In genomic region chr14:22849212-22849819, GRCh38 we compare ENCODE assay signal across 8 cellular contexts. TPM values are rescaled to one million over a fixed set of nuclear protein-coding genes. Genes with fewer than 3 reads are reported as not detected.
DNase-seq lines count a peak whose midpoint lies in the region; ATAC-seq and TF ChIP-seq lines count a peak whose summit lies in the region.

No MANE protein-coding gene starts in this region.

- H3K9me3 ChIP-seq in mesodermal cell (ENCODE audit: control insufficient read depth, low read length) (no peaks in the 10 kb centered on the region), tibial artery (no peaks in the 10 kb centered on the region)

- H3K27me3 ChIP-seq in tibial artery: no peaks in the 10 kb centered on the region

- no peak overlapping the region for H3K4me3 ChIP-seq in mesodermal cell (ENCODE audit: extremely low read depth, insufficient read depth, low read length, poor library complexity, severe bottlenecking)
- H3K4me3 ChIP-seq in tibial artery: peak overlapping the region; percentile 1 to 32

- 85 to 87% methylated on average over 11 to 14 of the region's 19 CpGs for WGBS in mesodermal cell (ENCODE audit: insufficient coverage in 2 of 2), 2 experiments

- ATAC-seq in esophagus mucosa: peak; percentile 24
- no peak for ATAC-seq in GM19351 (IDR thresholded peaks at IDR 0.05; ENCODE audit: unreplicated experiment)

- intact Hi-C loops in tibial artery (cut with DNase I; ENCODE audit: low total_unique reads): no loop called here

- DNase-seq in RPMI7951 (ENCODE audit: low read depth) (peak; percentile 54), tibial artery (peak; percentile 90 to 93), AML-193 (lab: John Stamatoyannopoulos, UW) (no peak)
- no peak for DNase-seq in stimulated activated CD8-positive, alpha-beta memory T cell treated with anti-CD3 and anti-CD28 coated beads, Interleukin-4, amount 100 ng/mL, for 48 hours
- DNase-seq in stimulated activated naive CD4-positive, alpha-beta T cell treated with Interleukin-2 at 50 U/mL for 16 hours (lab: John Stamatoyannopoulos, UW): no peak

- H3K36me3 ChIP-seq in mesodermal cell (ENCODE audit: control insufficient read depth, insufficient read depth, low read length): peaks cover 27% of the 10 kb centered on the region
- H3K36me3 ChIP-seq in tibial artery: peaks cover 21 to 29% (median 28%) of the 10 kb centered on the region in 3 donors

- TF ChIP-seq CTCF in tibial artery (IDR thresholded peaks at IDR 0.05): no peak

- H3K27ac ChIP-seq in mesodermal cell (ENCODE audit: low read depth, low read length, severe bottlenecking): peak overlapping the region; percentile 87
- H3K27ac ChIP-seq in tibial artery: peak overlapping the region; percentile 92 to 97

- peaks cover 37% of the 10 kb centered on the region for H3K4me1 ChIP-seq in mesodermal cell (ENCODE audit: control insufficient read depth, insufficient read depth, low read length, poor library complexity, severe bottlenecking)
- H3K4me1 ChIP-seq in tibial artery: peaks cover 13 to 86% (median 79%) of the 10 kb centered on the region in 4 donors

RNA-seq across cellular contexts. Expression of gene MMP14, which starts 12.9 kb away (rescaled TPM):
- 613 and 718 TPM in 2 replicates for total RNA-seq in RPMI7951 (2014; rRNA removed; shearing (Covaris generic))
- total RNA-seq in esophagus mucosa: 109 TPM
- 340 TPM for polyA plus RNA-seq in mesodermal cell (2013, experiment 1 of 2)
- 281 TPM for polyA plus RNA-seq in mesodermal cell (2013, experiment 2 of 2)

RNA-seq across cellular contexts. Expression of gene MRPL52, which starts 19.6 kb away (rescaled TPM):
- total RNA-seq in RPMI7951 (2014; rRNA removed; shearing (Covaris generic)): 93.9 and 100 TPM in 2 replicates
- 103 TPM for total RNA-seq in esophagus mucosa
- 158 TPM for polyA plus RNA-seq in mesodermal cell (2013, experiment 1 of 2)
- 156 TPM for polyA plus RNA-seq in mesodermal cell (2013, experiment 2 of 2)

RNA-seq across cellular contexts. Expression of gene LRP10, which starts 22.2 kb away (rescaled TPM):
- 41.9 and 44.9 TPM in 2 replicates for total RNA-seq in RPMI7951 (2014; rRNA removed; shearing (Covaris generic))
- 173 TPM for total RNA-seq in esophagus mucosa
- 64.8 TPM for polyA plus RNA-seq in mesodermal cell (2013, experiment 1 of 2)
- 49.4 TPM for polyA plus RNA-seq in mesodermal cell (2013, experiment 2 of 2)

RNA-seq across cellular contexts. Expression of gene REM2, which starts 33.7 kb away (rescaled TPM):
- 0.12 and 0.59 TPM in 2 replicates for total RNA-seq in RPMI7951 (2014; rRNA removed; shearing (Covaris generic))
- 0.32 TPM for total RNA-seq in esophagus mucosa
- polyA plus RNA-seq in mesodermal cell (2013, experiment 1 of 2): 1.9 TPM
- 1.5 TPM for polyA plus RNA-seq in mesodermal cell (2013, experiment 2 of 2)

RNA-seq across cellular contexts. Expression of gene SLC7A7, which starts 34.1 kb away (rescaled TPM):
- total RNA-seq in RPMI7951 (2014; rRNA removed; shearing (Covaris generic)): 2.2 and 2.5 TPM in 2 replicates
- total RNA-seq in esophagus mucosa: 1.4 TPM
- polyA plus RNA-seq in mesodermal cell (2013, experiment 1 of 2): 11.4 TPM
- polyA plus RNA-seq in mesodermal cell (2013, experiment 2 of 2): 11.6 TPM

Comparison
In these comparisons a context has a peak if more than half of its experiments do, and no peak if none do; other contexts are left out.
1. DNase-seq: peak in RPMI7951 (single experiment) and tibial artery (2 of 2); none in AML-193 (0 of 2), stimulated activated CD8-positive, alpha-beta memory T cell treated with anti-CD3 and anti-CD28 coated beads, Interleukin-4, amount 100 ng/mL, for 48 hours (single experiment) and stimulated activated naive CD4-positive, alpha-beta T cell treated with Interleukin-2 at 50 U/mL for 16 hours (single experiment).